1 cellular context compared by ENCODE assay signal in genomic region chr7:85186083-85186520, GRCh38.
TF ChIP-seq lines count a peak whose summit lies in the region.

No MANE protein-coding gene starts in this region.

TF ChIP-seq in GM23338, 12 proteins besides CTCF, POLR2A, EP300 and RAD21 (continued from another document):
- no peak for TF ChIP-seq ZNF462 (CRISPR knock-in tag; IDR thresholded peaks at IDR 0.05)
- no peak for TF ChIP-seq ETS1 (IDR thresholded peaks at IDR 0.05)
- no peak for TF ChIP-seq ZNF114 (CRISPR knock-in tag; IDR thresholded peaks at IDR 0.05)
